Comparison of ENCODE assay signal across 8 cellular contexts in the genomic region with DNA sequence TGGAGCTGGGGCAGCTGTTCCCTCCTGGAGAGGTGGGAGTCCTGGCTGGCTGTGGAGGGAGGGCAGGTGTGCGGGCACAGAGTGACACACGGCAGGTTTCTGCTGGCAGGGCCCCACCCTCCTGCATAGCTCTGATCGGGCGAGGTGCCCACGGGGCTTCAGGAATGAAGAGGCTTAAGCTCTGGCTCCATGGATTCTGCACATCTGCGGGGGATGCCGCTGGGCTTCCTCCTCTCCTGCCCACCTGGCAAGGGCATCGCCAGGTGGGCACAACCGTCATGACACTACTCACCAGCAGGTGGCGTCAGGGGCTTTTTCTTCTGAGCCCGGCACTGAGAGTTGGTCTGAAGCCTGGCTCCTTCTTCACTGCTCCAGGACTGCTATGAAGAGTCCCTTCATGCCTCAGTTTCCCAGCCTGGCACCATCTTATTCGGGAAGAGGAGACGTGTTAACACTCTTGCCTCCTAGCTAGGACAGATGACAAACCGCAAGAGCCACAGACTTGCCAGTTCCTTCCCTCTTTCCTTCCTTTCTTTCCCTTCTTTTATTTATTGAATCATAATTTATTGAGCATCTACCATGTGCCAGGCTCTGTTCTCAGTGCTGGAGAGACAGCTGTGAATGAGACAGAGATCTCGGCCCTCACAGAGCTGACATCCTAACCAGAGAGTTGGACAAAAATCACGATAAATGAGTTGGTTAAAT. TPM values are rescaled to one million over a fixed set of nuclear protein-coding genes. Genes with fewer than 3 reads are reported as not detected.
DNase-seq lines count a peak whose midpoint lies in the region; ATAC-seq and TF ChIP-seq lines count a peak whose summit lies in the region.

No MANE protein-coding gene starts in this region.

- peak overlapping the region; percentile 46 for H3K27ac Mint-ChIP-seq in Calu3 (ENCODE audit: unreplicated experiment)
- no peak overlapping the region for H3K27ac Mint-ChIP-seq in activated naive CD4-positive, alpha-beta T cell treated with anti-CD3 and anti-CD28 coated beads, Interleukin-2, amount 50 U/mL, for 72 hours

- H3K27me3 ChIP-seq in SU-DHL-6 (ENCODE audit: low read length) (no peaks in the 10 kb centered on the region), left ventricle myocardium inferior (ENCODE audit: low read depth) (peaks cover 99% of the 10 kb centered on the region), smooth muscle cell (ENCODE audit: low read depth) (peaks cover 9% of the 10 kb centered on the region)

- H3K9me3 Mint-ChIP-seq in Calu3 (ENCODE audit: low read depth, unreplicated experiment) = no peaks in the 10 kb centered on the region
- no peaks in the 10 kb centered on the region for H3K9me3 Mint-ChIP-seq in activated naive CD4-positive, alpha-beta T cell treated with anti-CD3 and anti-CD28 coated beads, Interleukin-2, amount 50 U/mL, for 72 hours

- H3K79me2 ChIP-seq in SU-DHL-6 (ENCODE audit: insufficient read depth, low read length) (no peaks in the 10 kb centered on the region), smooth muscle cell (ENCODE audit: low read depth) (no peaks in the 10 kb centered on the region)

- H3K4me3 Mint-ChIP-seq in Calu3 (ENCODE audit: low read depth, unreplicated experiment) = no peak overlapping the region

- no peaks in the 10 kb centered on the region for H3K9me2 ChIP-seq in SU-DHL-6 (replicated peaks; ENCODE audit: insufficient read depth, low read length)

- H3F3A ChIP-seq in SU-DHL-6 (ENCODE audit: insufficient read depth) = no peaks in the 10 kb centered on the region
- no peaks in the 10 kb centered on the region for H3F3A ChIP-seq in smooth muscle cell (ENCODE audit: low read depth)

- H4K20me1 ChIP-seq in SU-DHL-6 (ENCODE audit: low read depth, low read length) (no peaks in the 10 kb centered on the region), smooth muscle cell (ENCODE audit: low read depth) (no peaks in the 10 kb centered on the region)

- BruUV-seq in Calu3 (replicated peaks; lab: Mats Ljungman, UMichigan) = no TSS peak

- no peaks in the 10 kb centered on the region for H3K27me3 Mint-ChIP-seq in Calu3 (ENCODE audit: unreplicated experiment)

- H3K36me3 ChIP-seq in SU-DHL-6 (ENCODE audit: low read length) (no peaks in the 10 kb centered on the region), left ventricle myocardium inferior (no peaks in the 10 kb centered on the region), smooth muscle cell (ENCODE audit: low read depth) (no peaks in the 10 kb centered on the region)

- no peak overlapping the region for H2AFZ ChIP-seq in SU-DHL-6 (ENCODE audit: low read depth, low read length, severe bottlenecking)
- no peak overlapping the region for H2AFZ ChIP-seq in smooth muscle cell (ENCODE audit: low read depth)

- H3K27ac ChIP-seq in SU-DHL-6 (ENCODE audit: low read depth, low read length) (no peak overlapping the region), left ventricle myocardium inferior (replicated peaks) (no peak overlapping the region), smooth muscle cell (ENCODE audit: low read depth) (no peak overlapping the region)

- H3K4me2 ChIP-seq in SU-DHL-6 (ENCODE audit: low read depth, low read length, poor library complexity, severe bottlenecking) (no peak overlapping the region), smooth muscle cell (no peak overlapping the region)

- peaks cover 33% of the 10 kb centered on the region for H3K4me1 Mint-ChIP-seq in Calu3 (ENCODE audit: low read depth, unreplicated experiment)

- peak; percentile 91 for DNase-seq in Calu3
- peak; percentile 18 to 45 for DNase-seq in Kasumi-1 (lab: John Stamatoyannopoulos, UW)
- DNase-seq in activated naive CD4-positive, alpha-beta T cell treated with anti-CD3 and anti-CD28 coated beads, Interleukin-2, amount 50 U/mL, for 72 hours (ENCODE audit: low spot score in 2 of 2) = peak; percentile 66 to 77
- peak; percentile 47 for DNase-seq in left ventricle myocardium inferior
- no peak for DNase-seq in smooth muscle cell (lab: John Stamatoyannopoulos, UW; ENCODE audit: unreplicated experiment)

- H3K4me1 ChIP-seq in left ventricle myocardium inferior = no peaks in the 10 kb centered on the region
- H3K4me1 ChIP-seq in smooth muscle cell (ENCODE audit: low read depth) = no peaks in the 10 kb centered on the region

- H3K9ac ChIP-seq in SU-DHL-6 (ENCODE audit: low read length) (no peak overlapping the region), smooth muscle cell (ENCODE audit: low read depth) (no peak overlapping the region)

- ATAC-seq in activated naive CD4-positive, alpha-beta T cell treated with anti-CD3 and anti-CD28 coated beads, Interleukin-2, amount 50 U/mL, for 72 hours = peak; percentile 81 to 86
- ATAC-seq in HG03457 (IDR thresholded peaks at IDR 0.05; ENCODE audit: unreplicated experiment) = no peak
- ATAC-seq in HG02759 (IDR thresholded peaks at IDR 0.05; ENCODE audit: unreplicated experiment) = no peak

- intact Hi-C loops in Calu3 (cut with micrococcal nuclease; ENCODE audit: unreplicated experiment) (loop anchor here (1.0 to 5.0 kb wide), 2 partner anchors 58 to 218 kb away; no protein-coding TSS in a partner anchor), left ventricle myocardium inferior (cut with micrococcal nuclease) (no loop called here)

- WGBS in smooth muscle cell (ENCODE audit: low lambda C conversion rate) = 28% methylated on average over 16 of the region's 16 CpGs

- H3K4me3 ChIP-seq in SU-DHL-6 (ENCODE audit: insufficient read depth, low read length, poor library complexity, severe bottlenecking) = no peak overlapping the region
- no peak overlapping the region for H3K4me3 ChIP-seq in left ventricle myocardium inferior
- H3K4me3 ChIP-seq in smooth muscle cell = no peak overlapping the region

- H3K36me3 Mint-ChIP-seq in Calu3 (ENCODE audit: insufficient read depth, unreplicated experiment) = peaks cover 33% of the 10 kb centered on the region
- no peaks in the 10 kb centered on the region for H3K36me3 Mint-ChIP-seq in activated naive CD4-positive, alpha-beta T cell treated with anti-CD3 and anti-CD28 coated beads, Interleukin-2, amount 50 U/mL, for 72 hours

- H3K9me3 ChIP-seq in SU-DHL-6 (ENCODE audit: insufficient read depth, low read length) (no peaks in the 10 kb centered on the region), left ventricle myocardium inferior (replicated peaks) (no peaks in the 10 kb centered on the region), smooth muscle cell (replicated peaks; ENCODE audit: low read depth) (no peaks in the 10 kb centered on the region)

- TF ChIP-seq CTCF in Calu3 (IDR thresholded peaks at IDR 0.05; ENCODE audit: unreplicated experiment) (peak; percentile 95), SU-DHL-6 (IDR thresholded peaks at IDR 0.05; ENCODE audit: insufficient read depth, low read length, poor library complexity, severe bottlenecking) (peak; percentile 59), left ventricle myocardium inferior (IDR thresholded peaks at IDR 0.05; ENCODE audit: borderline replicate concordance) (peak; percentile 80), smooth muscle cell (IDR thresholded peaks at IDR 0.05; ENCODE audit: borderline replicate concordance, insufficient read depth, poor library complexity, severe bottlenecking) (peak; percentile 68)

- CTCF ChIA-PET in Calu3 (lab: Charles Lee) = interaction anchor here (1.8 kb wide), 1 partner anchor 148 kb away, joined by 5 read pairs; no protein-coding TSS in a partner anchor

RNA-seq across cellular contexts. Expression of gene PAK4, which starts 15.2 kb away (rescaled TPM):
- total RNA-seq in Calu3 (2022) (75.7 and 89.2 TPM in 2 replicates), left ventricle myocardium inferior (17.0 TPM), smooth muscle cell (9.7 and 11.8 TPM in 2 replicates)
- 10 to 100 TPM; 15.6 to 19.4 TPM for total RNA-seq in activated naive CD4-positive, alpha-beta T cell treated with anti-CD3 and anti-CD28 coated beads, Interleukin-2, amount 50 U/mL, for 72 hours
- polyA plus RNA-seq in smooth muscle cell = 19.1 and 19.9 TPM in 2 replicates

RNA-seq across cellular contexts. Expression of gene ACP7, which starts 26.2 kb away (rescaled TPM):
- total RNA-seq in Calu3 (2022) (6.6 and 9.5 TPM in 2 replicates), left ventricle myocardium inferior (not detected), smooth muscle cell (0.22 and 2.2 TPM in 2 replicates)
- under 1 TPM in 1 of 2 donors, not detected in 1; 0.08 TPM for total RNA-seq in activated naive CD4-positive, alpha-beta T cell treated with anti-CD3 and anti-CD28 coated beads, Interleukin-2, amount 50 U/mL, for 72 hours
- polyA plus RNA-seq in smooth muscle cell = not detected in 2 replicates

Comparison
In these comparisons a context has a peak if more than half of its experiments do, and no peak if none do; other contexts are left out.
1. ATAC-seq: peak in activated naive CD4-positive, alpha-beta T cell treated with anti-CD3 and anti-CD28 coated beads, Interleukin-2, amount 50 U/mL, for 72 hours (2 of 2); none in HG03457 (single experiment) and HG02759 (single experiment).
2. Peak in every context shown above with its lines, with median percentiles within 50 percentile points of each other: CTCF ChIP-seq.